17 cellular contexts compared by ENCODE assay signal in genomic region chr1:212529211-212529731, GRCh38.
DNase-seq lines count a peak whose midpoint lies in the region; ATAC-seq and TF ChIP-seq lines count a peak whose summit lies in the region.
"Had no signal": no experiment of that assay in that cellular context is flagged by ENCODE, and none has a peak within 500 bp of the region (broad histone marks: within the 10 kb centered on the region; RNA-seq: fewer than 3 reads in every experiment).

No MANE protein-coding gene starts in this region.

- H3K4me1 ChIP-seq in SK-N-SH (ENCODE audit: control insufficient read depth in 1 of 2, insufficient read depth in 2 of 2, low read depth in 1 of 2, low read length in 1 of 2) (no peaks in the 10 kb centered on the region; a peak in 1 of 4 replicates), prostate gland (replicated peaks) (no peaks in the 10 kb centered on the region)
- H3K4me1 ChIP-seq: A549, parathyroid adenoma, transverse colon had no signal

- H3K4me2 ChIP-seq in SK-N-SH, result no peak overlapping the region
- H3K4me2 ChIP-seq: A549, KMS-11 had no signal

- POLR2A ChIA-PET in SK-N-SH (lab: Yijun Ruan, JAX), result no interaction called here
- POLR2A ChIA-PET in HEK293T (lab: Yijun Ruan, JAX), result interaction anchor here (0.8 to 1.9 kb wide), 6 partner anchors 11 to 90 kb away, joined by 3 to 25 read pairs (median 4); partner anchors contain the start of gene ATF3

- H3K9me3 ChIP-seq in SK-N-SH (no peaks in the 10 kb centered on the region), prostate gland (no peaks in the 10 kb centered on the region)
- H3K9me3 ChIP-seq: A549, mucosa of descending colon, transverse colon had no signal

- H3K9me2 ChIP-seq in SK-N-SH, result no peaks in the 10 kb centered on the region

- CTCF ChIA-PET in SK-N-SH (lab: Yijun Ruan, JAX) (interaction anchor here (1.0 to 1.8 kb wide), 8 partner anchors 11 to 221 kb away, joined by 3 to 7 read pairs (median 4); no protein-coding TSS in a partner anchor), HEK293T (lab: Yijun Ruan, JAX) (interaction anchor here (0.7 to 1.6 kb wide), 3 partner anchors 10 to 52 kb away, joined by 3 to 5 read pairs (median 3); no protein-coding TSS in a partner anchor)

- no peak overlapping the region for H3K9ac ChIP-seq in SK-N-SH
- H3K9ac ChIP-seq: KMS-11, parathyroid adenoma had no signal

- H4K20me1 ChIP-seq in SK-N-SH (ENCODE audit: insufficient read depth), result no peaks in the 10 kb centered on the region

- TF ChIP-seq CTCF in SK-N-SH (IDR thresholded peaks at IDR 0.05) (no peak), prostate gland (IDR thresholded peaks at IDR 0.05) (no peak)

- H3K36me3 ChIP-seq in SK-N-SH (replicated peaks in 1 of 2; ENCODE audit: control insufficient read depth in 1 of 2, insufficient read depth in 2 of 2, low read length in 1 of 2) (no peaks in the 10 kb centered on the region), prostate gland (no peaks in the 10 kb centered on the region)
- H3K36me3 ChIP-seq: transverse colon had no signal

- TF ChIP-seq RAD21 in SK-N-SH (IDR thresholded peaks at IDR 0.05; ENCODE audit: low read length), result no peak

- no peak overlapping the region for H3K27ac ChIP-seq in SK-N-SH (ENCODE audit: low read depth in 2 of 2, low read length in 1 of 2)
- H3K27ac ChIP-seq in epithelial cell of prostate, result no peak overlapping the region
- no peak overlapping the region for H3K27ac ChIP-seq in prostate gland
- H3K27ac ChIP-seq: A549, KMS-11, parathyroid adenoma, transverse colon had no signal

- no peak for TF ChIP-seq POLR2A in prostate gland (IDR thresholded peaks at IDR 0.05)

- DNase-seq in SK-N-SH (no peak), NCI-H82 treated with DMSO at 0.1 percent for 48 hours (lab: John Stamatoyannopoulos, UW; ENCODE audit: unreplicated experiment) (peak; percentile 99), epithelial cell of prostate (ENCODE audit: low read depth, low spot score) (peak; percentile 69), stromal cell of bone marrow (ENCODE audit: low read depth) (peak; percentile 93), prostate gland (ENCODE audit: low spot score) (no peak), HEK293T (ENCODE audit: extremely low spot score) (no peak), SK-N-DZ (ENCODE audit: low spot score) (no peak)
- DNase-seq: activated T-cell treated with anti-CD3 and anti-CD28 coated beads, Interleukin-2, amount 50 U/mL, for 24 hours; dermis blood vessel endothelial cell; mucosa of descending colon; NCI-H2171; T-cell; transverse colon had no signal

- H2AFZ ChIP-seq in SK-N-SH (ENCODE audit: low read depth), result no peak overlapping the region
- H2AFZ ChIP-seq: parathyroid adenoma had no signal

- intact Hi-C loops in prostate gland (cut with DNase I), result no loop called here

- H3F3A ChIP-seq in SK-N-SH (replicated peaks; ENCODE audit: insufficient read depth), result no peaks in the 10 kb centered on the region

- no peak for TF ChIP-seq EP300 in SK-N-SH (IDR thresholded peaks at IDR 0.05; ENCODE audit: borderline replicate concordance in 1 of 2, low read depth in 1 of 2, low read length in 1 of 2)

- WGBS in SK-N-SH (ENCODE audit: low lambda C conversion rate), result 54% methylated on average over 6 of the region's 6 CpGs
- WGBS in prostate gland, result 25% methylated on average over 6 of the region's 6 CpGs

- no peak; the same call in 2 of the 3 replicates for ATAC-seq in SK-N-SH treated with all-trans-retinoic acid at 6 μM for 48 hours
- ATAC-seq: A549, mucosa of descending colon, T-cell had no signal

- H3K4me3 ChIP-seq in SK-N-SH (ENCODE audit: low read depth in 2 of 2, low read length in 1 of 2), result no peak overlapping the region
- H3K4me3 ChIP-seq in prostate gland, result no peak overlapping the region
- H3K4me3 ChIP-seq: A549, mucosa of descending colon, transverse colon had no signal

- H3K27me3 ChIP-seq in SK-N-SH (ENCODE audit: insufficient read depth) (peaks cover 5% of the 10 kb centered on the region; the same call in 1 of the 2 replicates), prostate gland (replicated peaks; ENCODE audit: insufficient read depth) (no peaks in the 10 kb centered on the region)
- H3K27me3 ChIP-seq: transverse colon had no signal

- no peaks in the 10 kb centered on the region for H3K79me2 ChIP-seq in SK-N-SH (ENCODE audit: insufficient read depth)
- H3K79me2 ChIP-seq: parathyroid adenoma had no signal

TF ChIP-seq in SK-N-SH, 30 proteins besides CTCF, POLR2A, EP300 and RAD21:
- TF ChIP-seq CHD2 (IDR thresholded peaks at IDR 0.05; ENCODE audit: low read length, partially characterized antibody) (no peak), RFX5 (IDR thresholded peaks at IDR 0.05; ENCODE audit: low read length) (peak; percentile 67)

TF ChIP-seq in SK-N-SH treated with all-trans-retinoic acid at 6 μM for 48 hours, 23 proteins besides CTCF, POLR2A, EP300 and RAD21:
- TF ChIP-seq ZNF8 (CRISPR knock-in tag; IDR thresholded peaks at IDR 0.05), result no peak
- TF ChIP-seq ZNF565 (CRISPR knock-in tag; conservative IDR thresholded peaks at IDR 0.05; ENCODE audit: low read depth), result no peak
- TF ChIP-seq TCF4 (CRISPR knock-in tag; IDR thresholded peaks at IDR 0.05; ENCODE audit: borderline replicate concordance), result no peak
- TF ChIP-seq GLIS3 (CRISPR knock-in tag; IDR thresholded peaks at IDR 0.05), result no peak
- no peak for TF ChIP-seq PPARA (CRISPR knock-in tag; IDR thresholded peaks at IDR 0.05; ENCODE audit: borderline replicate concordance)
- TF ChIP-seq POU6F1 (CRISPR knock-in tag; IDR thresholded peaks at IDR 0.05; ENCODE audit: borderline replicate concordance, low read depth), result no peak
- no peak for TF ChIP-seq ESRRG (CRISPR knock-in tag; IDR thresholded peaks at IDR 0.05)
- TF ChIP-seq ZFP3 (CRISPR knock-in tag; IDR thresholded peaks at IDR 0.05), result no peak
- no peak for TF ChIP-seq TOX (CRISPR knock-in tag; IDR thresholded peaks at IDR 0.05; ENCODE audit: borderline replicate concordance)

TF ChIP-seq in HEK293T, 16 proteins besides CTCF, POLR2A, EP300 and RAD21:
- TF ChIP-seq BHLHE40 (IDR thresholded peaks at IDR 0.05; ENCODE audit: borderline replicate concordance) (no peak), NFRKB (IDR thresholded peaks at IDR 0.05) (no peak), L3MBTL2 (conservative IDR thresholded peaks at IDR 0.05) (no peak), ELF4 (IDR thresholded peaks at IDR 0.05) (no peak), FOXM1 (IDR thresholded peaks at IDR 0.05; ENCODE audit: borderline replicate concordance) (no peak), SUZ12 (IDR thresholded peaks at IDR 0.05) (no peak), PKNOX1 (IDR thresholded peaks at IDR 0.05) (no peak), FOXA1 (IDR thresholded peaks at IDR 0.05) (no peak)
TF ChIP-seq in HEK293T: peak in this region for 0.

Comparison
In these comparisons a context has a peak if more than half of its experiments do, and no peak if none do; other contexts are left out.
1. DNase-seq: peak in NCI-H82 treated with DMSO at 0.1 percent for 48 hours (single experiment), epithelial cell of prostate (single experiment) and stromal cell of bone marrow (single experiment); none in SK-N-SH (single experiment), prostate gland (single experiment), HEK293T (single experiment) and SK-N-DZ (single experiment).